ENCODE assay signal across 19 cellular contexts in genomic region chr4:27057053-27057452, GRCh38.
A peak's percentile ranks its signal among the peaks of the same experiment; 100 is the strongest.
DNase-seq lines count a peak whose midpoint lies in the region; ATAC-seq and TF ChIP-seq lines count a peak whose summit lies in the region.
"Had no signal": no experiment of that assay in that cellular context is flagged by ENCODE, and none has a peak within 500 bp of the region (broad histone marks: within the 10 kb centered on the region; RNA-seq: fewer than 3 reads in every experiment).

No MANE protein-coding gene starts in this region.

- no peak overlapping the region for H3K56ac ChIP-seq in mesendoderm (ENCODE audit: low read length)

- H3K36me3 ChIP-seq in colonic mucosa (no peaks in the 10 kb centered on the region), mesendoderm (ENCODE audit: control insufficient read depth, insufficient read depth, low read length) (no peaks in the 10 kb centered on the region), transverse colon (no peaks in the 10 kb centered on the region), prostate gland (no peaks in the 10 kb centered on the region)
- H3K36me3 ChIP-seq: BE2C had no signal

- intact Hi-C loops in colonic mucosa (cut with DNase I), result no loop called here
- intact Hi-C loops in transverse colon (cut with DNase I; ENCODE audit: low total_unique reads), result no loop called here
- intact Hi-C loops in prostate gland (cut with DNase I), result loop anchor here (10.0 kb wide), 1 partner anchor 258 kb away; no protein-coding TSS in a partner anchor

- H3K4me1 ChIP-seq in colonic mucosa (no peaks in the 10 kb centered on the region), mesendoderm (ENCODE audit: control insufficient read depth, low read depth, low read length) (no peaks in the 10 kb centered on the region), transverse colon (peaks cover 0 to 7% (median 0%) of the 10 kb centered on the region in 4 donors), prostate gland (replicated peaks) (no peaks in the 10 kb centered on the region)
- H3K4me1 ChIP-seq: BE2C had no signal

- no peak overlapping the region for H3K18ac ChIP-seq in mesendoderm (ENCODE audit: low read length)

- no peak overlapping the region for H2BK120ac ChIP-seq in mesendoderm (ENCODE audit: low read depth, low read length)

- H3K79me1 ChIP-seq in mesendoderm (ENCODE audit: low read length), result no peaks in the 10 kb centered on the region

- H3K27ac Mint-ChIP-seq in nephron progenitor cell, result peak overlapping the region; percentile 13
- H3K27ac Mint-ChIP-seq: CD4-positive, CD25-positive, alpha-beta regulatory T cell; CD8-positive, alpha-beta memory T cell; HFFc6 had no signal

- no peaks in the 10 kb centered on the region for H3K27me3 ChIP-seq in colonic mucosa
- H3K27me3 ChIP-seq in mesendoderm (ENCODE audit: insufficient read depth, low read length, poor library complexity), result no peaks in the 10 kb centered on the region
- peaks cover 3% of the 10 kb centered on the region for H3K27me3 ChIP-seq in transverse colon
- H3K27me3 ChIP-seq in prostate gland (replicated peaks; ENCODE audit: insufficient read depth), result no peaks in the 10 kb centered on the region

- H2BK15ac ChIP-seq in mesendoderm (replicated peaks; ENCODE audit: low read depth), result no peak overlapping the region

- no peak overlapping the region for H3K23ac ChIP-seq in mesendoderm (ENCODE audit: low read length)

- DNase-seq in colonic mucosa (peak; percentile 40), mesendoderm (no peak), nephron progenitor cell (no peak), transverse colon (peak; percentile 29), putamen (ENCODE audit: low spot score) (no peak), NCI-H1694 (lab: John Stamatoyannopoulos, UW) (no peak), prostate gland (ENCODE audit: low spot score) (no peak)
- DNase-seq: ACHN; BE2C; C1 segment of cervical spinal cord; CD4-positive, CD25-positive, alpha-beta regulatory T cell; CD8-positive, alpha-beta memory T cell; DMS 273 treated with DMSO at 0.1 percent for 48 hours; DND-41; GOT3; H7; HFFc6 had no signal

- H3K27ac ChIP-seq in colonic mucosa, result no peak overlapping the region
- no peak overlapping the region for H3K27ac ChIP-seq in mesendoderm (ENCODE audit: low read depth, low read length)
- H3K27ac ChIP-seq in transverse colon, result no peak overlapping the region
- no peak overlapping the region for H3K27ac ChIP-seq in prostate gland

- in situ Hi-C loops in transverse colon (cut with MboI; ENCODE audit: low pct_ligation_motif_present in 1 of 4, low pct_unique_long_range_greater_than_20kb in 1 of 4, low sequenced_read_pairs in 3 of 4), result loop anchor here in 1 of 4 donors (25.0 kb wide), 1 partner anchor 255 kb away; no protein-coding TSS in a partner anchor

- no peak overlapping the region for H4K5ac ChIP-seq in mesendoderm (ENCODE audit: low read length)

- no peaks in the 10 kb centered on the region for H3K4me1 Mint-ChIP-seq in nephron progenitor cell
- H3K4me1 Mint-ChIP-seq: CD4-positive, CD25-positive, alpha-beta regulatory T cell had no signal

- no peak overlapping the region for H3K4me3 ChIP-seq in colonic mucosa
- H3K4me3 ChIP-seq in mesendoderm (ENCODE audit: low read length), result no peak overlapping the region
- H3K4me3 ChIP-seq in transverse colon, result no peak overlapping the region
- no peak overlapping the region for H3K4me3 ChIP-seq in prostate gland

- H3K27me3 Mint-ChIP-seq in nephron progenitor cell (ENCODE audit: low read depth, poor library complexity), result peaks cover 4% of the 10 kb centered on the region

- H3K79me2 ChIP-seq in mesendoderm (ENCODE audit: control insufficient read depth, insufficient read depth, low read length), result no peaks in the 10 kb centered on the region

- H3K36me3 Mint-ChIP-seq in nephron progenitor cell (ENCODE audit: low read depth), result no peaks in the 10 kb centered on the region
- H3K36me3 Mint-ChIP-seq: CD4-positive, CD25-positive, alpha-beta regulatory T cell; CD8-positive, alpha-beta memory T cell had no signal

- ATAC-seq in HG03039 (IDR thresholded peaks at IDR 0.05; ENCODE audit: unreplicated experiment), result no peak
- ATAC-seq: HCT116 had no signal

- no peak overlapping the region for H3K4me3 Mint-ChIP-seq in nephron progenitor cell
- H3K4me3 Mint-ChIP-seq: CD4-positive, CD25-positive, alpha-beta regulatory T cell; CD8-positive, alpha-beta memory T cell; HFFc6 had no signal

- no peak overlapping the region for H3K4me2 ChIP-seq in mesendoderm (ENCODE audit: low read length)

- H3K4ac ChIP-seq in mesendoderm (ENCODE audit: low read depth, low read length), result no peak overlapping the region

- H3K9me3 ChIP-seq in colonic mucosa (no peaks in the 10 kb centered on the region), transverse colon (no peaks in the 10 kb centered on the region), prostate gland (no peaks in the 10 kb centered on the region)
- H3K9me3 ChIP-seq: BE2C had no signal

- H3K9ac ChIP-seq in colonic mucosa (ENCODE audit: low read depth in 2 of 2, low read length in 2 of 2) (no peak overlapping the region), mesendoderm (ENCODE audit: low read length) (no peak overlapping the region)

- H2AK5ac ChIP-seq in mesendoderm (ENCODE audit: low read length), result no peak overlapping the region

- H4K8ac ChIP-seq in mesendoderm (ENCODE audit: low read depth, low read length), result peak overlapping the region; percentile 77

- no CpG with 5 or more reads among the region's 10 CpGs for WGBS in mesendoderm (ENCODE audit: extremely low coverage, insufficient coverage, low lambda C conversion rate)
- WGBS in transverse colon (ENCODE audit: low coverage in 1 of 2), 2 donors, result 65 to 75% methylated on average over 9 to 10 of the region's 10 CpGs
- WGBS in prostate gland, result 74% methylated on average over 10 of the region's 10 CpGs

- H3K9me3 Mint-ChIP-seq in nephron progenitor cell, result no peaks in the 10 kb centered on the region
- H3K9me3 Mint-ChIP-seq: CD8-positive, alpha-beta memory T cell; HFFc6 had no signal

- no peak for TF ChIP-seq EP300 in transverse colon (IDR thresholded peaks at IDR 0.05; ENCODE audit: low read depth)

- no peak overlapping the region for H2BK5ac ChIP-seq in mesendoderm (ENCODE audit: low read length)

- TF ChIP-seq CTCF in colonic mucosa (IDR thresholded peaks at IDR 0.05) (no peak), nephron progenitor cell (IDR thresholded peaks at IDR 0.05) (no peak), transverse colon (IDR thresholded peaks at IDR 0.05) (no peak), prostate gland (IDR thresholded peaks at IDR 0.05) (no peak)

- no peak for TF ChIP-seq POLR2A in transverse colon (IDR thresholded peaks at IDR 0.05)
- no peak for TF ChIP-seq POLR2A in prostate gland (IDR thresholded peaks at IDR 0.05)

Comparison
In these comparisons a context has a peak if more than half of its experiments do, and no peak if none do; other contexts are left out.
1. DNase-seq: peak in colonic mucosa (single experiment) and transverse colon (single experiment); none in mesendoderm (single experiment), nephron progenitor cell (single experiment), putamen (single experiment), NCI-H1694 (single experiment) and prostate gland (single experiment).